In genomic region chr10:93074137-93074596, GRCh38 we compare ENCODE assay signal across 1 cellular context.
TF ChIP-seq lines count a peak whose summit lies in the region.

No MANE protein-coding gene starts in this region.

TF ChIP-seq in GM12878, 131 proteins besides CTCF, POLR2A, EP300 and RAD21 (continued from another document):
- TF ChIP-seq SMAD1 (IDR thresholded peaks at IDR 0.05; ENCODE audit: low read depth, partially characterized antibody) (no peak), TAF1 (IDR thresholded peaks at IDR 0.05; ENCODE audit: borderline replicate concordance, low read depth, low read length) (no peak), YY1 (IDR thresholded peaks at IDR 0.05; ENCODE audit: low read depth, low read length) (no peak), RBBP5 (conservative IDR thresholded peaks at IDR 0.05) (no peak), NFYA (IDR thresholded peaks at IDR 0.05; ENCODE audit: borderline replicate concordance, low read depth, low read length) (no peak), LARP7 (IDR thresholded peaks at IDR 0.05) (no peak), SMAD5 (IDR thresholded peaks at IDR 0.05; ENCODE audit: low read depth) (no peak), FOXK2 (IDR thresholded peaks at IDR 0.05) (no peak), ETV6 (conservative IDR thresholded peaks at IDR 0.05 in 1 of 2, IDR thresholded peaks at IDR 0.05 in 1 of 2; ENCODE audit: borderline replicate concordance in 1 of 2, low read depth in 1 of 2) (no peak)
